Comparison of ENCODE assay signal across 19 cellular contexts in genomic region chr6:48151142-48151541, GRCh38. TPM values are rescaled to one million over a fixed set of nuclear protein-coding genes. Genes with fewer than 3 reads are reported as not detected.
DNase-seq lines count a peak whose midpoint lies in the region; ATAC-seq, FAIRE-seq and TF ChIP-seq lines count a peak whose summit lies in the region.
"Had no signal": no experiment of that assay in that cellular context is flagged by ENCODE, and none has a peak within 500 bp of the region (broad histone marks: within the 10 kb centered on the region; RNA-seq: fewer than 3 reads in every experiment).

No MANE protein-coding gene starts in this region.

- no peak overlapping the region for H3K27ac ChIP-seq in kidney (ENCODE audit: low read depth in 2 of 2, low read length in 2 of 2)
- H3K27ac ChIP-seq: A549, psoas muscle, SJSA1, upper lobe of right lung had no signal

- no peaks in the 10 kb centered on the region for H3K27me3 ChIP-seq in BJ (ENCODE audit: control insufficient read depth, insufficient read depth, low read length)
- H3K27me3 ChIP-seq: SJSA1, upper lobe of right lung had no signal

- DNase-seq in BJ (ENCODE audit: low read depth), result peak; percentile 79
- peak; percentile 98 for DNase-seq in M059J (ENCODE audit: low read depth)
- DNase-seq in astrocyte of the spinal cord (ENCODE audit: low read depth, low spot score), result peak; percentile 87
- DNase-seq in iris pigment epithelial cell (ENCODE audit: low read depth), result peak; percentile 82
- no peak for DNase-seq in kidney
- DNase-seq in NCI-H526 treated with DMSO at 0.1 percent for 48 hours (lab: John Stamatoyannopoulos, UW), result no peak
- no peak for DNase-seq in NCI-H1436 treated with DMSO at 0.1 percent for 48 hours (lab: John Stamatoyannopoulos, UW)
- DNase-seq: activated CD4-positive, alpha-beta T cell treated with anti-CD3 and anti-CD28 coated beads for 48 hours; activated naive CD4-positive, alpha-beta T cell treated with anti-CD3 and anti-CD28 coated beads, Interleukin-2, amount 50 U/mL, for 16 hours; central memory CD4-positive, alpha-beta T cell; DMS79 treated with DMSO at 0.1 percent for 48 hours; effector memory CD4-positive, alpha-beta T cell; NCI-H1417 treated with DMSO at 0.1 percent for 48 hours; psoas muscle; stimulated activated naive CD8-positive, alpha-beta T cell treated with anti-CD3 and anti-CD28 coated beads, Interleukin-15, amount 100 ng/mL, for 72 hours; upper lobe of right lung had no signal

- H3K36me3 ChIP-seq in BJ (ENCODE audit: control insufficient read depth, insufficient read depth, low read length), result no peaks in the 10 kb centered on the region
- no peaks in the 10 kb centered on the region for H3K36me3 ChIP-seq in kidney (ENCODE audit: control insufficient read depth in 1 of 2, insufficient read depth in 2 of 2, low read length in 2 of 2)
- H3K36me3 ChIP-seq: SJSA1, upper lobe of right lung had no signal

- ATAC-seq in GM19397 (IDR thresholded peaks at IDR 0.05; ENCODE audit: unreplicated experiment), result no peak
- ATAC-seq: A549; psoas muscle; stimulated activated naive CD8-positive, alpha-beta T cell treated with anti-CD3 and anti-CD28 coated beads, Interleukin-15, amount 100 ng/mL, for 72 hours; upper lobe of right lung had no signal

- H3K4me1 ChIP-seq in kidney (ENCODE audit: control insufficient read depth in 1 of 2, insufficient read depth in 1 of 2, low read depth in 1 of 2, low read length in 2 of 2), result no peaks in the 10 kb centered on the region
- H3K4me1 ChIP-seq: A549, psoas muscle, SJSA1, upper lobe of right lung had no signal

- H3K9me3 ChIP-seq in kidney (ENCODE audit: control insufficient read depth in 1 of 2, low read length in 2 of 2), result peaks cover 4% of the 10 kb centered on the region in 2 donors
- H3K9me3 ChIP-seq: A549, psoas muscle, upper lobe of right lung had no signal

- TF ChIP-seq CTCF in BJ (IDR thresholded peaks at IDR 0.05; ENCODE audit: insufficient read depth, low read depth, low read length) (no peak), astrocyte of the spinal cord (IDR thresholded peaks at IDR 0.05; ENCODE audit: low read depth, low read length) (no peak), kidney (IDR thresholded peaks at IDR 0.05; ENCODE audit: borderline replicate concordance, extremely low read depth, insufficient read depth) (no peak)

- intact Hi-C loops in kidney (cut with DNase I), result no loop called here

- H3K4me3 ChIP-seq in BJ (ENCODE audit: low read depth, low read length), result no peak overlapping the region
- no peak overlapping the region for H3K4me3 ChIP-seq in astrocyte of the spinal cord (ENCODE audit: low read depth, low read length)
- H3K4me3 ChIP-seq in kidney (ENCODE audit: low read length in 2 of 2), result no peak overlapping the region
- H3K4me3 ChIP-seq: A549, psoas muscle, SJSA1, upper lobe of right lung had no signal

- CTCF ChIA-PET in BJ (lab: Yijun Ruan, JAX), result no interaction called here

- FAIRE-seq in kidney (lab: Jason Lieb, UNC), result no peak
- FAIRE-seq: A549 had no signal

- no peak overlapping the region for H3K9ac ChIP-seq in kidney (ENCODE audit: low read length in 2 of 2)

- in situ Hi-C loops in astrocyte of the spinal cord (cut with HindIII; ENCODE audit: low sequenced_read_pairs), result no loop called here

- POLR2A ChIA-PET in BJ (lab: Charles Lee), result no interaction called here

RNA-seq across cellular contexts. Expression of gene PTCHD4, which starts 40.1 kb away (rescaled TPM):
- 2.1 and 3.1 TPM in 2 replicates for polyA plus RNA-seq in BJ (2011; rRNA removed)
- 2.3 and 2.7 TPM in 2 replicates for polyA minus RNA-seq in BJ (2011; rRNA and poly(A)+ RNA removed)
- 0.15 and 1.3 TPM in 2 replicates for total RNA-seq in M059J (2014; rRNA removed; shearing (Covaris generic))
- 1.7 TPM for total RNA-seq in kidney
- polyA plus RNA-seq in kidney (ENCODE audit: insufficient read depth, low read depth, low replicate concordance), result 0.24 TPM
- polyA plus RNA-seq: psoas muscle had no signal

Comparison
In these comparisons a context has a peak if more than half of its experiments do, and no peak if none do; other contexts are left out.
1. DNase-seq: peak in BJ (single experiment), M059J (single experiment), astrocyte of the spinal cord (single experiment) and iris pigment epithelial cell (single experiment); none in kidney (single experiment), NCI-H526 treated with DMSO at 0.1 percent for 48 hours (single experiment) and NCI-H1436 treated with DMSO at 0.1 percent for 48 hours (single experiment).